20 cellular contexts compared by ENCODE assay signal in genomic region chr2:237760506-237761502, GRCh38.
"Had no signal": no experiment of that assay in that cellular context is flagged by ENCODE, and none has a peak within 500 bp of the region (broad histone marks: within the 10 kb centered on the region; RNA-seq: fewer than 3 reads in every experiment).

No MANE protein-coding gene starts in this region.

- H3K4me3 Mint-ChIP-seq: nephron had no signal

- H3K4me2 ChIP-seq: hepatocyte had no signal

- H3K27ac Mint-ChIP-seq: nephron had no signal

- H3K27me3 ChIP-seq: hepatocyte, pancreas, spleen had no signal

- H3K27me3 Mint-ChIP-seq: naive B cell had no signal

- H3K4me1 ChIP-seq: pancreas, psoas muscle, spleen had no signal

- H3K27ac ChIP-seq: hepatocyte, pancreas, psoas muscle, spleen had no signal

- H3K4me3 ChIP-seq: hepatocyte, lung, pancreas, psoas muscle, spleen had no signal

- H3K79me2 ChIP-seq: hepatocyte had no signal

- H3K9me3 ChIP-seq: pancreas, psoas muscle, spleen had no signal

- DNase-seq: dermis blood vessel endothelial cell; erythroblast; foreskin melanocyte; head of caudate nucleus; left colon; left ventricle myocardium superior; mesenchymal stem cell; naive B cell; occipital lobe; pancreas; psoas muscle; retina; spleen; stimulated activated CD4-positive, alpha-beta T cell treated with anti-CD3 and anti-CD28 coated beads, Interleukin-15, amount 100 ng/mL, for 24 hours; stimulated activated CD4-positive, alpha-beta T cell treated with anti-CD3 and anti-CD28 coated beads, Interleukin-4, amount 100 ng/mL, for 4 hours; stimulated activated naive CD4-positive, alpha-beta T cell had no signal

- H3K4me1 Mint-ChIP-seq: nephron had no signal

- H3K9me3 Mint-ChIP-seq: naive B cell, nephron had no signal

- ATAC-seq: left colon, left ventricle myocardium superior, pancreas, psoas muscle, sciatic nerve had no signal

- H2AFZ ChIP-seq: hepatocyte had no signal
